8 cellular contexts compared by ENCODE assay signal in genomic region chr17:63425478-63425877, GRCh38. TPM values are rescaled to one million over a fixed set of nuclear protein-coding genes. Genes with fewer than 3 reads are reported as not detected.
DNase-seq lines count a peak whose midpoint lies in the region; ATAC-seq and TF ChIP-seq lines count a peak whose summit lies in the region.

No MANE protein-coding gene starts in this region.

- TF ChIP-seq RAD21 in liver (IDR thresholded peaks at IDR 0.05), result peak; percentile 99

- DNase-seq in DMS114 treated with DMSO at 0.1 percent for 48 hours (lab: John Stamatoyannopoulos, UW; ENCODE audit: unreplicated experiment) (peak; percentile 52), NCI-H510A (lab: John Stamatoyannopoulos, UW) (peak; percentile 63), cerebellum (ENCODE audit: low spot score) (peak; percentile 81)
- peak; percentile 52 for DNase-seq in activated CD4-positive, alpha-beta T cell treated with anti-CD3 and anti-CD28 coated beads for 1 hour
- peak; percentile 54 to 59 for DNase-seq in stimulated activated CD4-positive, alpha-beta T cell treated with anti-CD3 and anti-CD28 coated beads, Interleukin-4, amount 100 ng/mL, for 48 hours (ENCODE audit: low read depth in 2 of 2)

- H3K27ac ChIP-seq in liver (ENCODE audit: low read depth in 1 of 2, low read length in 2 of 2), result no peak overlapping the region

- ATAC-seq in HG02973 (IDR thresholded peaks at IDR 0.05; ENCODE audit: unreplicated experiment) (peak; percentile 70), HG03442 (IDR thresholded peaks at IDR 0.05; ENCODE audit: unreplicated experiment) (no peak)

- H3K4me1 ChIP-seq in liver (ENCODE audit: control insufficient read depth in 4 of 4, insufficient read depth in 4 of 4, low read length in 3 of 4), result peaks cover 0 to 4% (median 0%) of the 10 kb centered on the region in 4 donors

- peak; percentile 95 for TF ChIP-seq CTCF in liver (IDR thresholded peaks at IDR 0.05; ENCODE audit: low read depth, low read length, missing input control)

- no peaks in the 10 kb centered on the region for H3K27me3 ChIP-seq in liver (ENCODE audit: control insufficient read depth in 4 of 4, insufficient read depth in 4 of 4, low read length in 3 of 4)

- H3K4me3 ChIP-seq in liver (ENCODE audit: low read depth in 1 of 3, low read length in 3 of 3), result no peak overlapping the region

- H3K9me3 ChIP-seq in liver (ENCODE audit: control insufficient read depth in 4 of 4, low read length in 3 of 4), result no peaks in the 10 kb centered on the region

- H3K36me3 ChIP-seq in liver (ENCODE audit: control insufficient read depth in 4 of 4, insufficient read depth in 3 of 4, low read depth in 1 of 4, low read length in 3 of 4), result no peaks in the 10 kb centered on the region

- no peak overlapping the region for H3K9ac ChIP-seq in liver (ENCODE audit: low read depth in 1 of 2, low read length in 2 of 2)

- under 1% methylated on average over 7 of the region's 7 CpGs for WGBS in liver

TF ChIP-seq in liver, 16 proteins besides CTCF, POLR2A, EP300 and RAD21:
- TF ChIP-seq HNF4G (IDR thresholded peaks at IDR 0.05), result no peak
- no peak for TF ChIP-seq RXRA (IDR thresholded peaks at IDR 0.05)
- no peak for TF ChIP-seq ZBTB33 (IDR thresholded peaks at IDR 0.05)
- no peak for TF ChIP-seq JUND (IDR thresholded peaks at IDR 0.05)
- TF ChIP-seq REST (IDR thresholded peaks at IDR 0.05), result no peak
- TF ChIP-seq ATF3 (IDR thresholded peaks at IDR 0.05), result no peak
- no peak for TF ChIP-seq EGR1 (IDR thresholded peaks at IDR 0.05; ENCODE audit: low read depth in 2 of 2)
- TF ChIP-seq FOXA1 (IDR thresholded peaks at IDR 0.05), result no peak
- TF ChIP-seq TAF1 (conservative IDR thresholded peaks at IDR 0.05), result no peak

RNA-seq across cellular contexts. Expression of gene CYB561, which starts 20.6 kb away (rescaled TPM):
- total RNA-seq in cerebellum, result 19.0 TPM
- total RNA-seq in liver, result 10 to 100 TPM in 1 of 2 donors, under 1 TPM in 1; 0.93 to 18.5 TPM
- 10 to 100 TPM in 1 of 2 donors, 1 to 10 TPM in 1; 9.5 to 16.3 TPM for polyA plus RNA-seq in liver

RNA-seq across cellular contexts. Expression of gene ACE, which starts 51.4 kb away (rescaled TPM):
- total RNA-seq in cerebellum (7.3 TPM), liver (1 to 10 TPM; 2.1 to 6.9 TPM)
- polyA plus RNA-seq in liver, result 1 to 10 TPM; 1.1 to 2.7 TPM
